Comparison of ENCODE assay signal across 9 cellular contexts in genomic region chr13:52846567-52847321, GRCh38. TPM values are rescaled to one million over a fixed set of nuclear protein-coding genes. Genes with fewer than 3 reads are reported as not detected.
A peak's percentile ranks its signal among the peaks of the same experiment; 100 is the strongest.
DNase-seq lines count a peak whose midpoint lies in the region; ATAC-seq and TF ChIP-seq lines count a peak whose summit lies in the region.
"Had no signal": no experiment of that assay in that cellular context is flagged by ENCODE, and none has a peak within 500 bp of the region (broad histone marks: within the 10 kb centered on the region; RNA-seq: fewer than 3 reads in every experiment).

No MANE protein-coding gene starts in this region.

- H3K27me3 Mint-ChIP-seq in MCF 10A (ENCODE audit: insufficient read depth, unreplicated experiment), result peaks cover 30% of the 10 kb centered on the region

- WGBS in ectodermal cell, 2 experiments, result 18 to 19% methylated on average over 100 of the region's 100 CpGs

- TF ChIP-seq POLR2A in breast epithelium (IDR thresholded peaks at IDR 0.05), result no peak
- no peak for TF ChIP-seq POLR2A in uterus (IDR thresholded peaks at IDR 0.05)

- POLR2A ChIA-PET in MCF 10A (lab: Yijun Ruan, JAX), result no interaction called here

- H3K36me3 ChIP-seq in breast epithelium (no peaks in the 10 kb centered on the region), ectodermal cell (ENCODE audit: control insufficient read depth, insufficient read depth, low read length) (peaks cover 12% of the 10 kb centered on the region), lower lobe of right lung (no peaks in the 10 kb centered on the region), uterus (no peaks in the 10 kb centered on the region)

- H3K27ac ChIP-seq in breast epithelium (no peak overlapping the region), ectodermal cell (ENCODE audit: insufficient read depth, low read depth, low read length, poor library complexity, severe bottlenecking) (no peak overlapping the region), lower lobe of right lung (no peak overlapping the region), uterus (no peak overlapping the region)

- H3K9me3 Mint-ChIP-seq in MCF 10A (ENCODE audit: unreplicated experiment), result no peaks in the 10 kb centered on the region

- H3K4me1 ChIP-seq in breast epithelium (no peaks in the 10 kb centered on the region), ectodermal cell (ENCODE audit: control insufficient read depth, insufficient read depth, low read length) (peaks cover 17% of the 10 kb centered on the region), lower lobe of right lung (peaks cover 13% of the 10 kb centered on the region), uterus (peaks cover 0 to 6% of the 10 kb centered on the region in 2 donors)

- ATAC-seq in lower lobe of right lung, result peak; percentile 41 to 54
- ATAC-seq in GM18511 (IDR thresholded peaks at IDR 0.05; ENCODE audit: unreplicated experiment), result no peak
- ATAC-seq: K562 had no signal

- no peak overlapping the region for H3K4me3 Mint-ChIP-seq in MCF 10A (ENCODE audit: unreplicated experiment)

- H3K9me3 ChIP-seq in breast epithelium (no peaks in the 10 kb centered on the region), ectodermal cell (ENCODE audit: control insufficient read depth, low read length) (no peaks in the 10 kb centered on the region), lower lobe of right lung (no peaks in the 10 kb centered on the region), uterus (no peaks in the 10 kb centered on the region)

- intact Hi-C loops in breast epithelium (cut with DNase I; ENCODE audit: low total_unique reads) (no loop called here), MCF 10A (cut with micrococcal nuclease) (no loop called here), lower lobe of right lung (cut with DNase I) (no loop called here), uterus (cut with DNase I; ENCODE audit: low total_unique reads) (no loop called here)

- H3K27me3 ChIP-seq in breast epithelium (peaks cover 24 to 75% of the 10 kb centered on the region in 2 donors), ectodermal cell (ENCODE audit: control insufficient read depth, insufficient read depth, low read length, poor library complexity, severe bottlenecking) (peaks cover 57% of the 10 kb centered on the region), lower lobe of right lung (ENCODE audit: low read depth) (peaks cover 94% of the 10 kb centered on the region), uterus (peaks cover 25 to 59% of the 10 kb centered on the region in 2 donors)

- TF ChIP-seq CTCF in breast epithelium (IDR thresholded peaks at IDR 0.05) (peak in 2 of 3 donors; percentile 11 to 17), MCF 10A (IDR thresholded peaks at IDR 0.05; ENCODE audit: unreplicated experiment) (no peak), lower lobe of right lung (IDR thresholded peaks at IDR 0.05) (peak; percentile 39), uterus (IDR thresholded peaks at IDR 0.05) (peak in 3 of 4 experiments; percentile 18 to 45 (median 24))

- CTCF ChIA-PET in MCF 10A (lab: Yijun Ruan, JAX), result interaction anchor here (1.1 kb wide), 1 partner anchor 121 kb away, joined by 5 read pairs; no protein-coding TSS in a partner anchor

- peak overlapping the region in 2 of 3 donors; percentile 16 to 54 for H3K4me3 ChIP-seq in breast epithelium
- peak overlapping the region; percentile 36 for H3K4me3 ChIP-seq in ectodermal cell (ENCODE audit: insufficient read depth, low read depth, low read length)
- no peak overlapping the region for H3K4me3 ChIP-seq in lower lobe of right lung
- no peak overlapping the region for H3K4me3 ChIP-seq in uterus
- H3K4me3 ChIP-seq: K562 had no signal

- H3K27ac Mint-ChIP-seq in MCF 10A (ENCODE audit: low read depth, unreplicated experiment), result no peak overlapping the region

- no peak for DNase-seq in breast epithelium (ENCODE audit: low spot score in 2 of 2)
- no peak for DNase-seq in MCF 10A (ENCODE audit: unreplicated experiment)
- DNase-seq in lower lobe of right lung, result peak; percentile 62
- DNase-seq in uterus, result no peak
- DNase-seq in central memory CD4-positive, alpha-beta T cell, result no peak
- no peak for DNase-seq in SW 1271 (lab: John Stamatoyannopoulos, UW)

- peaks cover 5% of the 10 kb centered on the region for H3K4me1 Mint-ChIP-seq in MCF 10A (ENCODE audit: insufficient read depth, unreplicated experiment)

- H3K36me3 Mint-ChIP-seq in MCF 10A (ENCODE audit: insufficient read depth, unreplicated experiment), result no peaks in the 10 kb centered on the region

- BruUV-seq in MCF 10A (replicated peaks; lab: Mats Ljungman, UMichigan), result no TSS peak

RNA-seq across cellular contexts. Expression of gene PCDH8, which starts 1.7 kb away (rescaled TPM):
- total RNA-seq in breast epithelium (under 1 TPM in 1 of 3 donors, not detected in 2; 0.66 TPM), MCF 10A (2022) (not detected in 2 replicates), lower lobe of right lung (not detected), uterus (under 1 TPM in 1 of 4 donors, not detected in 3; 0.62 TPM)
- polyA plus RNA-seq in ectodermal cell (2013, experiment 1 of 4), result 39.8 TPM
- polyA plus RNA-seq in ectodermal cell (2013, experiment 2 of 4), result 35.2 TPM
- polyA plus RNA-seq in ectodermal cell (2013, experiment 3 of 4), result 52.1 TPM
- 44.1 TPM for polyA plus RNA-seq in ectodermal cell (2013, experiment 4 of 4)
- total RNA-seq: K562 had no signal
- polyA plus RNA-seq: K562 had no signal

Comparison
In these comparisons a context has a peak if more than half of its experiments do, and no peak if none do; other contexts are left out.
1. H3K4me3 ChIP-seq: peak in breast epithelium (2 of 3) and ectodermal cell (single experiment); none in lower lobe of right lung (single experiment) and uterus (0 of 2).